20 cellular contexts compared by ENCODE assay signal in genomic region chr12:25433024-25433423, GRCh38.
DNase-seq lines count a peak whose midpoint lies in the region; ATAC-seq and TF ChIP-seq lines count a peak whose summit lies in the region.
"Had no signal": no experiment of that assay in that cellular context is flagged by ENCODE, and none has a peak within 500 bp of the region (broad histone marks: within the 10 kb centered on the region; RNA-seq: fewer than 3 reads in every experiment).

No MANE protein-coding gene starts in this region.

- no peak overlapping the region for H3K4me3 ChIP-seq in smooth muscle cell
- H3K4me3 ChIP-seq: MG63 had no signal

- no peaks in the 10 kb centered on the region for H3K79me2 ChIP-seq in smooth muscle cell (ENCODE audit: low read depth)

- H3K36me3 Mint-ChIP-seq in natural killer cell: no peaks in the 10 kb centered on the region

- intact Hi-C loops in natural killer cell (cut with micrococcal nuclease): no loop called here

- H3K27me3 Mint-ChIP-seq in natural killer cell (ENCODE audit: low read depth in 2 of 2): no peaks in the 10 kb centered on the region
- H3K27me3 Mint-ChIP-seq: CD4-positive, alpha-beta T cell had no signal

- no peak overlapping the region for H2AFZ ChIP-seq in smooth muscle cell (ENCODE audit: low read depth)

- H4K20me1 ChIP-seq in smooth muscle cell (ENCODE audit: low read depth): no peaks in the 10 kb centered on the region

- no peak overlapping the region for H3K4me2 ChIP-seq in smooth muscle cell
- H3K4me2 ChIP-seq: KMS-11 had no signal

- no peaks in the 10 kb centered on the region for H3F3A ChIP-seq in smooth muscle cell (ENCODE audit: low read depth)

- H3K36me3 ChIP-seq in smooth muscle cell (ENCODE audit: low read depth): no peaks in the 10 kb centered on the region
- H3K36me3 ChIP-seq: BE2C, MG63 had no signal

- no peak overlapping the region for H3K9ac ChIP-seq in smooth muscle cell (ENCODE audit: low read depth)
- H3K9ac ChIP-seq: KMS-11 had no signal

- H3K27me3 ChIP-seq in smooth muscle cell (ENCODE audit: low read depth): no peaks in the 10 kb centered on the region
- H3K27me3 ChIP-seq: BE2C, MG63 had no signal

- ATAC-seq in SK-N-SH treated with all-trans-retinoic acid at 6 μM for 48 hours (peak; percentile 39), natural killer cell (no peak)
- ATAC-seq: HepG2 had no signal

- peaks cover 19 to 20% of the 10 kb centered on the region in 2 donors for H3K4me1 Mint-ChIP-seq in natural killer cell

- peak overlapping the region; percentile 11 for H3K27ac ChIP-seq in smooth muscle cell (ENCODE audit: low read depth)
- H3K27ac ChIP-seq: KMS-11 had no signal

- no peaks in the 10 kb centered on the region for H3K9me3 ChIP-seq in smooth muscle cell (replicated peaks; ENCODE audit: low read depth)
- H3K9me3 ChIP-seq: BE2C, MG63 had no signal

- no peak overlapping the region for H3K4me3 Mint-ChIP-seq in natural killer cell
- H3K4me3 Mint-ChIP-seq: CD4-positive, alpha-beta T cell had no signal

- no peaks in the 10 kb centered on the region for H3K4me1 ChIP-seq in smooth muscle cell (ENCODE audit: low read depth)
- H3K4me1 ChIP-seq: BE2C had no signal

- no peak overlapping the region for H3K27ac Mint-ChIP-seq in natural killer cell
- H3K27ac Mint-ChIP-seq: CD4-positive, alpha-beta T cell had no signal

- H3K9me3 Mint-ChIP-seq in natural killer cell: no peaks in the 10 kb centered on the region
- H3K9me3 Mint-ChIP-seq: CD4-positive, alpha-beta T cell had no signal

- DNase-seq in EH (ENCODE audit: low read depth) (peak; percentile 37), kidney tubule cell (ENCODE audit: low spot score) (peak; percentile 16), smooth muscle cell (lab: John Stamatoyannopoulos, UW; ENCODE audit: unreplicated experiment) (no peak), NOMO-1 treated with DMSO at 0.1 percent for 48 hours (lab: John Stamatoyannopoulos, UW; ENCODE audit: unreplicated experiment) (no peak), natural killer cell (no peak)
- DNase-seq in activated CD8-positive, alpha-beta memory T cell treated with anti-CD3 and anti-CD28 coated beads, Interleukin-2, amount 50 U/mL, for 4 hours: no peak
- DNase-seq: BE2C; CD4-positive, alpha-beta T cell; GF-D8; H7; MG63; NCI-H1092 treated with DMSO at 0.1 percent for 48 hours; NCI-H1694 treated with DMSO at 0.1 percent for 48 hours; NCI-H2107; NCI-H2227 treated with DMSO at 0.1 percent for 48 hours; NCI-H524; Right ventricle myocardium superior had no signal

- TF ChIP-seq CTCF in smooth muscle cell (IDR thresholded peaks at IDR 0.05; ENCODE audit: borderline replicate concordance, insufficient read depth, poor library complexity, severe bottlenecking) (no peak), natural killer cell (IDR thresholded peaks at IDR 0.05) (no peak)

TF ChIP-seq in SK-N-SH treated with all-trans-retinoic acid at 6 μM for 48 hours, 23 proteins besides CTCF, POLR2A, EP300 and RAD21 (continues in another document):
- TF ChIP-seq BACH2 (CRISPR knock-in tag; IDR thresholded peaks at IDR 0.05; ENCODE audit: borderline replicate concordance) (no peak), ZFP30 (CRISPR knock-in tag; IDR thresholded peaks at IDR 0.05) (no peak), TCF4 (CRISPR knock-in tag; IDR thresholded peaks at IDR 0.05; ENCODE audit: borderline replicate concordance) (no peak), PPARA (CRISPR knock-in tag; IDR thresholded peaks at IDR 0.05; ENCODE audit: borderline replicate concordance) (no peak), CSDC2 (CRISPR knock-in tag; IDR thresholded peaks at IDR 0.05) (no peak), ZNF565 (CRISPR knock-in tag; conservative IDR thresholded peaks at IDR 0.05; ENCODE audit: low read depth) (no peak), CREB5 (CRISPR knock-in tag; IDR thresholded peaks at IDR 0.05; ENCODE audit: low read depth) (no peak), ISL1 (CRISPR knock-in tag; IDR thresholded peaks at IDR 0.05) (no peak), ZC3H10 (CRISPR knock-in tag; IDR thresholded peaks at IDR 0.05) (no peak), CSRNP3 (CRISPR knock-in tag; IDR thresholded peaks at IDR 0.05) (no peak), ARNTL (CRISPR knock-in tag; IDR thresholded peaks at IDR 0.05; ENCODE audit: borderline replicate concordance, low read depth) (no peak), ESRRG (CRISPR knock-in tag; IDR thresholded peaks at IDR 0.05) (no peak), ZNF8 (CRISPR knock-in tag; IDR thresholded peaks at IDR 0.05) (no peak), OSR1 (CRISPR knock-in tag; IDR thresholded peaks at IDR 0.05) (no peak), POU6F1 (CRISPR knock-in tag; IDR thresholded peaks at IDR 0.05; ENCODE audit: borderline replicate concordance, low read depth) (no peak), TSHZ2 (CRISPR knock-in tag; IDR thresholded peaks at IDR 0.05) (no peak), PATZ1 (CRISPR knock-in tag; IDR thresholded peaks at IDR 0.05; ENCODE audit: borderline replicate concordance) (no peak)

Comparison
In these comparisons a context has a peak if more than half of its experiments do, and no peak if none do; other contexts are left out.
1. DNase-seq: peak in EH (single experiment) and kidney tubule cell (single experiment); none in smooth muscle cell (single experiment), NOMO-1 treated with DMSO at 0.1 percent for 48 hours (single experiment), activated CD8-positive, alpha-beta memory T cell treated with anti-CD3 and anti-CD28 coated beads, Interleukin-2, amount 50 U/mL, for 4 hours (single experiment) and natural killer cell (single experiment).